10 cellular contexts compared by ENCODE assay signal in the genomic region with DNA sequence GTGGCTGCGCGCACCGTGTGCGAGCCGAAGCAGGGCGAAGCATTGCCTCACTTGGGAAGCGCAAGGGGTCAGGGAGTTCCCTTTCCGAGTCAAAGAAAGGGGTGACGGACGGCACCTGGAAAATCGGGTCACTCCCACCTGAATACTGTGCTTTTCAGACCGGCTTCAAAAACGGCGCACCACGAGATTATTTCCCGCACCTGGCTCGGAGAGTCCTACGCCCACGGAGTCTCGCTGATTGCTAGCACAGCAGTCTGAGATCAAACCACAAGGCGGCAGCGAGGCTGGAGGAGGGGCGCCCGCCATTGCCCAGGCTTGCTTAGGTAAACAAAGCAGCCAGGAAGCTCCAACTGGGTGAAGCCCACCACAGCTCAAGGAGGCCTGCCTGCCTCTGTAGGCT. TPM values are rescaled to one million over a fixed set of nuclear protein-coding genes. Genes with fewer than 3 reads are reported as not detected.
A peak's percentile ranks its signal among the peaks of the same experiment; 100 is the strongest.
DNase-seq lines count a peak whose midpoint lies in the region; ATAC-seq and TF ChIP-seq lines count a peak whose summit lies in the region.
"Not testable (repeated sequence)": the region's sequence is repeated elsewhere in the genome, so short reads cannot be mapped to it uniquely, and the experiment has no call there.
"Had no signal": no experiment of that assay in that cellular context is flagged by ENCODE, and none has a peak within 500 bp of the region (broad histone marks: within the 10 kb centered on the region; RNA-seq: fewer than 3 reads in every experiment).

No MANE protein-coding gene starts in this region.

- H3K4me3 ChIP-seq in HUES64 (ENCODE audit: low read length) (peak overlapping the region; percentile 44), iPS-11a (ENCODE audit: low read depth, low read length) (peak overlapping the region; percentile 4), smooth muscle cell (peak overlapping the region; percentile 1)

- H3K4me1 ChIP-seq in ES-I3 (ENCODE audit: insufficient read depth, low read length); HUES64 (ENCODE audit: insufficient read depth, low read length); smooth muscle cell (ENCODE audit: low read depth): not testable (repeated sequence)

- not testable (repeated sequence) for H3K9me3 Mint-ChIP-seq in WTC11; glutamatergic neuron (ENCODE audit: unreplicated experiment)
- H3K9me3 Mint-ChIP-seq in nephron progenitor cell, result peaks cover 22% of the 10 kb centered on the region

- CTCF ChIA-PET in WTC11 (lab: Charles Lee), result not testable (repeated sequence)

- H3K4me3 Mint-ChIP-seq in WTC11, result peak overlapping the region; percentile 79
- peak overlapping the region; percentile 43 for H3K4me3 Mint-ChIP-seq in glutamatergic neuron (ENCODE audit: unreplicated experiment)
- H3K4me3 Mint-ChIP-seq in nephron progenitor cell, result peak overlapping the region; percentile 70

- not testable (repeated sequence) for H3K79me2 ChIP-seq in smooth muscle cell (ENCODE audit: low read depth)

- POLR2A ChIA-PET in WTC11 (lab: Charles Lee), result not testable (repeated sequence)

- H4K20me1 ChIP-seq in smooth muscle cell (ENCODE audit: low read depth), result not testable (repeated sequence)

- H3K9ac ChIP-seq in ES-I3 (ENCODE audit: low read depth, low read length) (peak overlapping the region; percentile 66), HUES64 (ENCODE audit: low read depth, low read length) (peak overlapping the region; percentile 47; the same call in 1 of the 2 replicates)
- H3K9ac ChIP-seq in smooth muscle cell (ENCODE audit: low read depth), result not testable (repeated sequence)

- H3K27ac Mint-ChIP-seq in WTC11, result peak overlapping the region; percentile 74
- not testable (repeated sequence) for H3K27ac Mint-ChIP-seq in glutamatergic neuron (ENCODE audit: unreplicated experiment)
- peak overlapping the region; percentile 6 for H3K27ac Mint-ChIP-seq in nephron progenitor cell

- H3K27me3 ChIP-seq in HUES64 (ENCODE audit: insufficient read depth, low read length); smooth muscle cell (ENCODE audit: low read depth): not testable (repeated sequence)

- not testable (repeated sequence) for H3K36me3 ChIP-seq in ES-I3 (ENCODE audit: insufficient read depth, low read length); HUES64 (ENCODE audit: insufficient read depth, low read length); smooth muscle cell (ENCODE audit: low read depth)

- WGBS in HUES64, result 75% methylated on average over 24 of the region's 24 CpGs
- WGBS in smooth muscle cell (ENCODE audit: low lambda C conversion rate), result 62% methylated on average over 22 of the region's 24 CpGs

- DNase-seq in WTC11 (ENCODE audit: low spot score), result peak; percentile 30
- DNase-seq in glutamatergic neuron; nephron progenitor cell; smooth muscle cell (lab: John Stamatoyannopoulos, UW; ENCODE audit: unreplicated experiment): not testable (repeated sequence)

- not testable (repeated sequence) for ATAC-seq in WTC11

- H3K27ac ChIP-seq in HUES64 (ENCODE audit: low read depth, low read length); smooth muscle cell (ENCODE audit: low read depth): not testable (repeated sequence)

- not testable (repeated sequence) for H3F3A ChIP-seq in smooth muscle cell (ENCODE audit: low read depth)

- H3K4me1 Mint-ChIP-seq in WTC11 (peaks cover 11% of the 10 kb centered on the region), nephron progenitor cell (peaks cover 11% of the 10 kb centered on the region)
- H3K4me1 Mint-ChIP-seq in glutamatergic neuron (ENCODE audit: low read depth, unreplicated experiment), result not testable (repeated sequence)

- not testable (repeated sequence) for H2AFZ ChIP-seq in smooth muscle cell (ENCODE audit: low read depth)

- not testable (repeated sequence) for H3K36me3 Mint-ChIP-seq in WTC11; glutamatergic neuron (ENCODE audit: unreplicated experiment)
- peaks cover 27% of the 10 kb centered on the region for H3K36me3 Mint-ChIP-seq in nephron progenitor cell (ENCODE audit: low read depth)

- peak overlapping the region; percentile 64 for H3K4me2 ChIP-seq in smooth muscle cell

- not testable (repeated sequence) for H3K27me3 Mint-ChIP-seq in WTC11 (ENCODE audit: low read depth); glutamatergic neuron (ENCODE audit: unreplicated experiment); nephron progenitor cell (ENCODE audit: low read depth, poor library complexity)

- not testable (repeated sequence) for TF ChIP-seq CTCF in WTC11 (IDR thresholded peaks at IDR 0.05); glutamatergic neuron (IDR thresholded peaks at IDR 0.05; ENCODE audit: partially characterized antibody, unreplicated experiment); nephron progenitor cell (IDR thresholded peaks at IDR 0.05); smooth muscle cell (IDR thresholded peaks at IDR 0.05; ENCODE audit: borderline replicate concordance, insufficient read depth, poor library complexity, severe bottlenecking)

- not testable (repeated sequence) for H3K9me3 ChIP-seq in ES-I3 (ENCODE audit: control insufficient read depth, insufficient read depth, low read length); HUES64 (ENCODE audit: insufficient read depth, low read depth, low read length); smooth muscle cell (replicated peaks; ENCODE audit: low read depth)

TF ChIP-seq in WTC11, 78 proteins besides CTCF, POLR2A, EP300 and RAD21:
- peak; percentile 37; the same call in 1 of the 2 replicates for TF ChIP-seq MAX (CRISPR knock-in tag; IDR thresholded peaks at IDR 0.05)

RNA-seq across cellular contexts. Expression of gene LHFPL1, which starts 39.0 kb away (rescaled TPM):
- polyA plus RNA-seq in HUES64 (2013, experiment 1 of 2), result 0.65 TPM
- 0.57 TPM for polyA plus RNA-seq in HUES64 (2013, experiment 2 of 2)
- 2.5 to 4.0 TPM (median 3.5 TPM) in 3 replicates for total RNA-seq in WTC11 (2021)
- 0.66 TPM for total RNA-seq in glutamatergic neuron (ENCODE audit: unreplicated experiment)
- total RNA-seq in smooth muscle cell, result 0.99 and 2.4 TPM in 2 replicates
- 0.30 and 0.58 TPM in 2 replicates for polyA plus RNA-seq in smooth muscle cell
- total RNA-seq: Daoy, GM23248, Peyer's patch had no signal
- polyA plus RNA-seq: GM23248 had no signal
